In the genomic region with DNA sequence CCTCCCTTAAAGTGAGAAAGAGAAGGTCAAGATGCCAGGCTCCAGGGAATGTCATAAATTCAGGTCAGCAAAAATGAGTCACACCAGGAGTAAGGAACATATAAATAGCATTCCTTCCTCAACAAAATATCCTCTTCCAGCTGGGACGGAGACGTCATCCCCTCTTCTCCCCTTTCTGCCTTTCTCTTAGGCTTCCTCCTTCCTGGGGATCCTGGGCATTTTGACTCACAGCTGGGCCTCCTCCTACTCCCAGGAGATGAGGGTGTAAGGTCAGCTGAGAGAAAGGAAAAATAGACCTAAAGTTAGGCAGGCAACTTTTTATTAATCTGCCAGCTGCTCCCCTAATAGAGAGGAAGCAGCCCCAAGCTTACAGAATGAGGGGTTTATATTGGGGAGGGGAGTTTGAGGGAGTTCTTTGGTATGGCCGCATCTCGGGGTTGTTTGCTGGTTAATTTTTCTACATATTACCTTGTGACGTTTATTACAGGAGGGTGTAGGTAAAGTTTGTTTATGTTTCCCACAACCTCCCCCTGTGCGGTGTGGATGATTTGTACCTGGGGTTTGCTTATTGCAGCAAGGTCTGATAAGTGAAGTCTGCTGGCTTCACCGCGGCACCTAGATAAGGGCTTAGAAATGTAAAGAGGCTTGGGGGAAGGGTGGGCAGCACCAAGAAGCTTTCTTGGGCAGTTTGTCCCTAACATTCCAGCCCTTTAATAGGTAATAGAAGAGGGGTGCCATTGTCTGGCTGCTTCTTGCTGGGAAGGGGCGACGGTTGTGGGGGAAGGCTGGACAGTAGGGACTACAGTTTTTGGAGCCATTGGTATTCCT, we compare ENCODE assay signal across 1 cellular context.
TF ChIP-seq lines count a peak whose summit lies in the region.

No MANE protein-coding gene starts in this region.

TF ChIP-seq in HepG2, 621 proteins besides CTCF, POLR2A, EP300 and RAD21 (continued from another document and continues in another):
- 0 out of 2 replicates have a peak, but pooled peaks have one; percentile 17 for TF ChIP-seq ZNF556 (CRISPR knock-in tag; IDR thresholded peaks at IDR 0.05; ENCODE audit: borderline replicate concordance)
- TF ChIP-seq SMYD3 (CRISPR knock-in tag; IDR thresholded peaks at IDR 0.05): no peak
- no peak for TF ChIP-seq ETV5 (CRISPR knock-in tag; IDR thresholded peaks at IDR 0.05; ENCODE audit: borderline replicate concordance)
- TF ChIP-seq RXRA (CRISPR knock-in tag; IDR thresholded peaks at IDR 0.05): no peak
- no peak for TF ChIP-seq THAP9 (CRISPR knock-in tag; IDR thresholded peaks at IDR 0.05; ENCODE audit: borderline replicate concordance)
- no peak for TF ChIP-seq ZNF296 (CRISPR knock-in tag; conservative IDR thresholded peaks at IDR 0.05)
- no peak for TF ChIP-seq ZNF143 (CRISPR knock-in tag; IDR thresholded peaks at IDR 0.05)
- 0 out of 2 replicates have a peak, but pooled peaks have one; percentile 1 for TF ChIP-seq ARID4A (CRISPR knock-in tag; IDR thresholded peaks at IDR 0.05; ENCODE audit: borderline replicate concordance)
- no peak for TF ChIP-seq TFDP2 (CRISPR knock-in tag; IDR thresholded peaks at IDR 0.05)
- peak; percentile 25; the same call in 1 of the 2 replicates for TF ChIP-seq SOX5 (CRISPR knock-in tag; IDR thresholded peaks at IDR 0.05; ENCODE audit: borderline replicate concordance)
- TF ChIP-seq ZMYM4 (CRISPR knock-in tag; IDR thresholded peaks at IDR 0.05): no peak
- TF ChIP-seq ZNF670 (CRISPR knock-in tag; IDR thresholded peaks at IDR 0.05; ENCODE audit: borderline replicate concordance): no peak
- peak; percentile 77; the same call in 1 of the 2 replicates for TF ChIP-seq TFAP4 (IDR thresholded peaks at IDR 0.05; ENCODE audit: borderline replicate concordance, low read depth)
- TF ChIP-seq, protein P1, sequence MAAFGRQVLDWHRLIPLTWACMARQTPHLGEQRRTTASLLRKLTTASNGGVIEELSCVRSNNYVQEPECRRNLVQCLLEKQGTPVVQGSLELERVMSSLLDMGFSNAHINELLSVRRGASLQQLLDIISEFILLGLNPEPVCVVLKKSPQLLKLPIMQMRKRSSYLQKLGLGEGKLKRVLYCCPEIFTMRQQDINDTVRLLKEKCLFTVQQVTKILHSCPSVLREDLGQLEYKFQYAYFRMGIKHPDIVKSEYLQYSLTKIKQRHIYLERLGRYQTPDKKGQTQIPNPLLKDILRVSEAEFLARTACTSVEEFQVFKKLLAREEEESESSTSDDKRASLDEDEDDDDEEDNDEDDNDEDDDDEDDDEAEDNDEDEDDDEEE (CRISPR knock-in tag; IDR thresholded peaks at IDR 0.05): no peak
- TF ChIP-seq ZNF713 (CRISPR knock-in tag; IDR thresholded peaks at IDR 0.05): 0 out of 2 replicates have a peak, but pooled peaks have one; percentile 60
- TF ChIP-seq, protein P2, sequence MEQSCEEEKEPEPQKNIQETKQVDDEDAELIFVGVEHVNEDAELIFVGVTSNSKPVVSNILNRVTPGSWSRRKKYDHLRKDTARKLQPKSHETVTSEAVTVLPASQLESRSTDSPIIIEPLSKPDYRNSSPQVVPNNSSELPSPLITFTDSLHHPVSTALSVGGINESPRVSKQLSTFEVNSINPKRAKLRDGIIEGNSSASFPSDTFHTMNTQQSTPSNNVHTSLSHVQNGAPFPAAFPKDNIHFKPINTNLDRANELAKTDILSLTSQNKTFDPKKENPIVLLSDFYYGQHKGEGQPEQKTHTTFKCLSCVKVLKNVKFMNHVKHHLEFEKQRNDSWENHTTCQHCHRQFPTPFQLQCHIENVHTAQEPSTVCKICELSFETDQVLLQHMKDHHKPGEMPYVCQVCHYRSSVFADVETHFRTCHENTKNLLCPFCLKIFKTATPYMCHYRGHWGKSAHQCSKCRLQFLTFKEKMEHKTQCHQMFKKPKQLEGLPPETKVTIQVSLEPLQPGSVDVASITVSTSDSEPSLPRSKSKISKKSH (CRISPR knock-in tag; IDR thresholded peaks at IDR 0.05; ENCODE audit: borderline replicate concordance): no peak
- TF ChIP-seq GLI4 (CRISPR knock-in tag; IDR thresholded peaks at IDR 0.05; ENCODE audit: borderline replicate concordance): peak; percentile 40; the same call in 1 of the 2 replicates
- TF ChIP-seq SALL2 (CRISPR knock-in tag; IDR thresholded peaks at IDR 0.05): no peak
- TF ChIP-seq LRRFIP1 (CRISPR knock-in tag; conservative IDR thresholded peaks at IDR 0.05): no peak
- TF ChIP-seq, protein P3, sequence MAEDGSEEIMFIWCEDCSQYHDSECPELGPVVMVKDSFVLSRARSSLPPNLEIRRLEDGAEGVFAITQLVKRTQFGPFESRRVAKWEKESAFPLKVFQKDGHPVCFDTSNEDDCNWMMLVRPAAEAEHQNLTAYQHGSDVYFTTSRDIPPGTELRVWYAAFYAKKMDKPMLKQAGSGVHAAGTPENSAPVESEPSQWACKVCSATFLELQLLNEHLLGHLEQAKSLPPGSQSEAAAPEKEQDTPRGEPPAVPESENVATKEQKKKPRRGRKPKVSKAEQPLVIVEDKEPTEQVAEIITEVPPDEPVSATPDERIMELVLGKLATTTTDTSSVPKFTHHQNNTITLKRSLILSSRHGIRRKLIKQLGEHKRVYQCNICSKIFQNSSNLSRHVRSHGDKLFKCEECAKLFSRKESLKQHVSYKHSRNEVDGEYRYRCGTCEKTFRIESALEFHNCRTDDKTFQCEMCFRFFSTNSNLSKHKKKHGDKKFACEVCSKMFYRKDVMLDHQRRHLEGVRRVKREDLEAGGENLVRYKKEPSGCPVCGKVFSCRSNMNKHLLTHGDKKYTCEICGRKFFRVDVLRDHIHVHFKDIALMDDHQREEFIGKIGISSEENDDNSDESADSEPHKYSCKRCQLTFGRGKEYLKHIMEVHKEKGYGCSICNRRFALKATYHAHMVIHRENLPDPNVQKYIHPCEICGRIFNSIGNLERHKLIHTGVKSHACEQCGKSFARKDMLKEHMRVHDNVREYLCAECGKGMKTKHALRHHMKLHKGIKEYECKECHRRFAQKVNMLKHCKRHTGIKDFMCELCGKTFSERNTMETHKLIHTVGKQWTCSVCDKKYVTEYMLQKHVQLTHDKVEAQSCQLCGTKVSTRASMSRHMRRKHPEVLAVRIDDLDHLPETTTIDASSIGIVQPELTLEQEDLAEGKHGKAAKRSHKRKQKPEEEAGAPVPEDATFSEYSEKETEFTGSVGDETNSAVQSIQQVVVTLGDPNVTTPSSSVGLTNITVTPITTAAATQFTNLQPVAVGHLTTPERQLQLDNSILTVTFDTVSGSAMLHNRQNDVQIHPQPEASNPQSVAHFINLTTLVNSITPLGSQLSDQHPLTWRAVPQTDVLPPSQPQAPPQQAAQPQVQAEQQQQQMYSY (CRISPR knock-in tag; IDR thresholded peaks at IDR 0.05): no peak
- TF ChIP-seq ZNF350 (CRISPR knock-in tag; IDR thresholded peaks at IDR 0.05; ENCODE audit: borderline replicate concordance, low read depth): no peak
- no peak for TF ChIP-seq ZNF552 (CRISPR knock-in tag; IDR thresholded peaks at IDR 0.05; ENCODE audit: borderline replicate concordance)
- no peak for TF ChIP-seq ZNF280D (CRISPR knock-in tag; IDR thresholded peaks at IDR 0.05)
- TF ChIP-seq TMF1 (CRISPR knock-in tag; IDR thresholded peaks at IDR 0.05; ENCODE audit: low read depth): no peak
